ENCODE assay signal across 1 cellular context in the genomic region with DNA sequence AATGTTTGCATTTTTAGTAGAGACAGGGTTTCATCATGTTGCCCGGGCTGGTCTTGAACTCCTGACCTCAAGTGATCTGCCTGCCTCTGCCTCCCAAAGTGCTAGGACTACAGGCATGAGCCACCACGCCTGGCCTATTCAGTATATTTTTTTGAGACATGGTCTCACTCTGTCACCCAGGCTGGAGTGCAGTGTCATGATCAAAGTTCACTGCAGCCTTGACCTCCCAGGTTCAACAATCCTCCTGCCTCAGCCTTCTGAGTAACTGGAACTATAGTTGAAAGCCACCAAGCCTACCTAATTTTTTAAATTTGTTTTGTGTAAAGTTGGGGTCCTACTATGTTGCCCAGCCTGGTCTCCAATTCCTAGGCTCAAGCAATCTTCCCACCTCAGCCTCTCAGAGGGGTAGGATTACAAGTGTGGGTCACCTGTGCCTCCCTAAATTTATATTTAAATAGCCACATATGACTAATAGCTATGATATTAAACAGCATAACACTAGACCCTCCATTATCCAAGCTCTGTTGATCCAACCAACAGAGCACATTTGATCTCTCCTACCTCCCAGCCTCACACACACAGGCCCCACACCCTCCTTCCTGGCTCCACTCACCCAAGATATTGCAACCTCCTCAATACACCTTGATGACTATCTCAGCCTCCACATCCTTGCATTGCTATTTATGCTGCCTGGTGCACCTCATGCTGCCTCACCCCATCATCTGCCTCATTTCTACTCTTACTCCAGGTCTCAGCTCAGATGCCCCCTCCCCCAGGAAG.
TF ChIP-seq lines count a peak whose summit lies in the region.

No MANE protein-coding gene starts in this region.

TF ChIP-seq in K562, 482 proteins besides CTCF, POLR2A, EP300 and RAD21:
- TF ChIP-seq, protein P1, sequence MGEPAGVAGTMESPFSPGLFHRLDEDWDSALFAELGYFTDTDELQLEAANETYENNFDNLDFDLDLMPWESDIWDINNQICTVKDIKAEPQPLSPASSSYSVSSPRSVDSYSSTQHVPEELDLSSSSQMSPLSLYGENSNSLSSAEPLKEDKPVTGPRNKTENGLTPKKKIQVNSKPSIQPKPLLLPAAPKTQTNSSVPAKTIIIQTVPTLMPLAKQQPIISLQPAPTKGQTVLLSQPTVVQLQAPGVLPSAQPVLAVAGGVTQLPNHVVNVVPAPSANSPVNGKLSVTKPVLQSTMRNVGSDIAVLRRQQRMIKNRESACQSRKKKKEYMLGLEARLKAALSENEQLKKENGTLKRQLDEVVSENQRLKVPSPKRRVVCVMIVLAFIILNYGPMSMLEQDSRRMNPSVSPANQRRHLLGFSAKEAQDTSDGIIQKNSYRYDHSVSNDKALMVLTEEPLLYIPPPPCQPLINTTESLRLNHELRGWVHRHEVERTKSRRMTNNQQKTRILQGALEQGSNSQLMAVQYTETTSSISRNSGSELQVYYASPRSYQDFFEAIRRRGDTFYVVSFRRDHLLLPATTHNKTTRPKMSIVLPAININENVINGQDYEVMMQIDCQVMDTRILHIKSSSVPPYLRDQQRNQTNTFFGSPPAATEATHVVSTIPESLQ (CRISPR knock-in tag; IDR thresholded peaks at IDR 0.05): no peak
- TF ChIP-seq NFE2 (IDR thresholded peaks at IDR 0.05; ENCODE audit: low read depth) (peak; percentile 23; the same call in 1 of the 2 replicates), BRD9 (IDR thresholded peaks at IDR 0.05; ENCODE audit: low read depth, partially characterized antibody) (no peak), ZNF121 (CRISPR knock-in tag; conservative IDR thresholded peaks at IDR 0.05) (peak; percentile 3; the same call in 1 of the 2 replicates)
- TF ChIP-seq, protein P2, sequence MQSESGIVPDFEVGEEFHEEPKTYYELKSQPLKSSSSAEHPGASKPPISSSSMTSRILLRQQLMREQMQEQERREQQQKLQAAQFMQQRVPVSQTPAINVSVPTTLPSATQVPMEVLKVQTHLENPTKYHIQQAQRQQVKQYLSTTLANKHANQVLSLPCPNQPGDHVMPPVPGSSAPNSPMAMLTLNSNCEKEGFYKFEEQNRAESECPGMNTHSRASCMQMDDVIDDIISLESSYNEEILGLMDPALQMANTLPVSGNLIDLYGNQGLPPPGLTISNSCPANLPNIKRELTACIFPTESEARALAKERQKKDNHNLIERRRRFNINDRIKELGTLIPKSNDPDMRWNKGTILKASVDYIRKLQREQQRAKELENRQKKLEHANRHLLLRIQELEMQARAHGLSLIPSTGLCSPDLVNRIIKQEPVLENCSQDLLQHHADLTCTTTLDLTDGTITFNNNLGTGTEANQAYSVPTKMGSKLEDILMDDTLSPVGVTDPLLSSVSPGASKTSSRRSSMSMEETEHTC (IDR thresholded peaks at IDR 0.05): no peak
